Comparison of ENCODE assay signal across 29 cellular contexts in the genomic region with DNA sequence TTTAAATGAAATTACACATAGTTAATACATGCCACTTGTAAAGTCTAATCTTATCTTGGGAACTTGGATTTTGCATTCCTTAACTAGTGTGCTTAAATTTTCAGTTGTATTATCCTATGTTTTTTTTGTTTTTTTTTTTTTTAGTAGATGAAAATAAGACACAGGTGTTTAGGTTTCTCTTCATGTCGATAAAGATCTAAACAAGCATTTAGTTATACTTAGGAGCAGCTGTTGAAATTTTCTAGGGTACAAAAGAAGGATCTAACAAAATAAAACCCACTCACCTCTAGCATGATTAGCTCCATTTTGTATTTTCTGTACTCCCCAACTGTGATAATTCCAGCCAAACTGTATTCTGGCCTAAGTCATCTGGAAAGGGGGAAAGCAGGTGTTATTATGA.
"Had no signal": no experiment of that assay in that cellular context is flagged by ENCODE, and none has a peak within 500 bp of the region (broad histone marks: within the 10 kb centered on the region; RNA-seq: fewer than 3 reads in every experiment).

No MANE protein-coding gene starts in this region.

- H3K79me2 ChIP-seq: hepatocyte had no signal

- H3K27me3 ChIP-seq: dorsolateral prefrontal cortex, gastrocnemius medialis, heart left ventricle, hepatocyte, neural progenitor cell, ovary, sigmoid colon, stomach, tibial artery had no signal

- H3K36me3 ChIP-seq: gastrocnemius medialis, heart left ventricle, lower lobe of right lung, neural progenitor cell, ovary, sigmoid colon, stomach, tibial artery had no signal

- H3K4me2 ChIP-seq: hepatocyte, neural progenitor cell had no signal

- H3K4me3 ChIP-seq: dorsolateral prefrontal cortex, gastrocnemius medialis, heart left ventricle, hepatocyte, lower lobe of right lung, neural progenitor cell, ovary, psoas muscle, sigmoid colon, stomach, tibial artery had no signal

- H3K4me1 ChIP-seq: gastrocnemius medialis, lower lobe of right lung, psoas muscle, sigmoid colon had no signal

- FAIRE-seq: urothelium cell line had no signal

- H3K9ac ChIP-seq: neural progenitor cell had no signal

- H3K9me3 ChIP-seq: gastrocnemius medialis, heart left ventricle, lower lobe of right lung, ovary, psoas muscle, sigmoid colon, stomach, tibial artery had no signal

- ATAC-seq: esophagus mucosa; gastrocnemius medialis; heart left ventricle; left ventricle myocardium superior; lower lobe of right lung; psoas muscle; right cardiac atrium; stimulated activated effector memory CD8-positive, alpha-beta T cell treated with anti-CD3 and anti-CD28 coated beads, Interleukin-12 subunit alpha, Interleukin-12 subunit beta, amount 100 ng/mL, for 72 hours had no signal

- H3K27ac ChIP-seq: dorsolateral prefrontal cortex, epithelial cell of prostate, gastrocnemius medialis, heart left ventricle, hepatocyte, lower lobe of right lung, neural progenitor cell, ovary, psoas muscle, sigmoid colon, stomach, tibial artery had no signal

- H2AFZ ChIP-seq: hepatocyte, neural progenitor cell had no signal

- DNase-seq: cerebellar nuclear complex; dorsolateral prefrontal cortex; effector CD4-positive, alpha-beta T cell; endodermal cell; foreskin fibroblast; gastrocnemius medialis; heart left ventricle; islet precursor cell; kidney glomerular epithelial cell; left colon; left ventricle myocardium superior; lower lobe of right lung; nucleus accumbens; ovary; posterior cingulate gyrus; psoas muscle; right cardiac atrium; sigmoid colon; stimulated activated CD4-positive, alpha-beta T cell treated with anti-CD3 and anti-CD28 coated beads, Interleukin-2, amount 100 ng/mL, for 24 hours; stimulated activated CD4-positive, alpha-beta T cell treated with anti-CD3 and anti-CD28 coated beads, Interleukin-4, amount 100 ng/mL, for 24 hours; stimulated activated naive CD4-positive, alpha-beta T cell treated with Interleukin-2 at 50 U/mL for 16 hours; stomach; tibial artery had no signal
